26 cellular contexts compared by ENCODE assay signal in the genomic region with DNA sequence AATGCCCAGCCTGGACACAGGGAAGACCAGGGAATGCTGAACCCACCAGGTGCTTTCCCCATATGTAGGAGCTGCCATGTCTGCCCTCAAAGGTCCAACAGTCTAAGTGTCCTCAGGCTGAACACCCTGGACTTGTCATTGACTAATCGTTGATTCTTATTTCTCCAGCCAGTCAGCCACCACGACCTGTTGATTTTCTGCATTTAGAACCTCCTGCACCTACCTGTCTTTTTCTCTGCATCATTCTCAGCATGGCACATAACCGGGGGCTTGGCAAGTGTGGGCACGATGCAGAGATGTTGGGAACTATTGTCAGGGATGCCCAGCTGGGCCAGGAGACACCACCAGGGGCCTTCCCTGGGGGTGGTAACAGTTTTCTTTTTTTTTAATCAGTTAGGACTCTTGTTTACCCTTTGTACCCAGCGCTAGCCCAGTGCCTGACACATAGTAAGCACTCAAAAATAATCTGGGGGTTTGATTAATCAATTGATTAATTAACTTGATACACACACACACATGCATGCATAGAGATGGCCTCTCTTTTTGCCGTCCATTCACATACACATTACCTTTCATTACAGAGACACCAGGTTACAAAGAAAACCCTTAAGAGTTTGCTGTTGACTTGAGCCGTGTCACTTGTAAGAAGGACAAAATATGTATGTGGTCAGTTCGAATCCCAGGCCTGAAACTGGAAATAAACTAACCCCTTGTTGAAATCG. TPM values are rescaled to one million over a fixed set of nuclear protein-coding genes. Genes with fewer than 3 reads are reported as not detected.
DNase-seq lines count a peak whose midpoint lies in the region; ATAC-seq, FAIRE-seq and TF ChIP-seq lines count a peak whose summit lies in the region.
"Had no signal": no experiment of that assay in that cellular context is flagged by ENCODE, and none has a peak within 500 bp of the region (broad histone marks: within the 10 kb centered on the region; RNA-seq: fewer than 3 reads in every experiment).

No MANE protein-coding gene starts in this region.

- TF ChIP-seq EP300 in HepG2 (IDR thresholded peaks at IDR 0.05; ENCODE audit: low read depth in 2 of 2, low read length in 2 of 2) = no peak
- TF ChIP-seq EP300 in HepG2 (CRISPR knock-in tag; IDR thresholded peaks at IDR 0.05; ENCODE audit: borderline replicate concordance) = no peak

- TF ChIP-seq CTCF in cardiac muscle cell (IDR thresholded peaks at IDR 0.05; ENCODE audit: low read depth, low read length) (no peak), HepG2 (CRISPR knock-in tag; IDR thresholded peaks at IDR 0.05) (no peak), thyroid gland (IDR thresholded peaks at IDR 0.05) (no peak)

- CTCF ChIA-PET in HepG2 (lab: Yijun Ruan, JAX; ENCODE audit: low intra/inter-chr PET ratio, low total read pairs) = interaction anchor here (0.6 kb wide), 1 partner anchor 178 kb away, joined by 3 read pairs; no protein-coding TSS in a partner anchor

- TF ChIP-seq POLR2A in HepG2 (IDR thresholded peaks at IDR 0.05; ENCODE audit: insufficient read depth in 1 of 2, low read depth in 2 of 2, low read length in 2 of 2) = no peak
- TF ChIP-seq POLR2A in thyroid gland (IDR thresholded peaks at IDR 0.05) = no peak

- H3K79me2 ChIP-seq in HepG2 (ENCODE audit: insufficient read depth, low read length) = no peaks in the 10 kb centered on the region

- intact Hi-C loops in left cardiac atrium (cut with DNase I) = no loop called here
- intact Hi-C loops in HepG2 (cut with micrococcal nuclease; ENCODE audit: unreplicated experiment) = loop anchor here (2.0 kb wide), 1 partner anchor 20 kb away; no protein-coding TSS in a partner anchor
- intact Hi-C loops in thyroid gland (cut with DNase I) = no loop called here

- H3K27ac ChIP-seq in cardiac muscle cell = peak overlapping the region; percentile 77
- no peak overlapping the region for H3K27ac ChIP-seq in HepG2 (ENCODE audit: extremely low read length, insufficient read depth, low read length)
- H3K27ac ChIP-seq in thyroid gland = peak overlapping the region in 2 of 3 donors; percentile 45 to 58
- H3K27ac ChIP-seq: body of pancreas, skin epidermis, transverse colon had no signal

- peak overlapping the region; percentile 58 for H3K9ac ChIP-seq in adipocyte (ENCODE audit: low read length)
- H3K9ac ChIP-seq in HepG2 (ENCODE audit: insufficient read depth, low read depth, low read length) = no peak overlapping the region

- POLR2A ChIA-PET in HepG2 (lab: Yijun Ruan, JAX) = interaction anchor here (0.7 kb wide), 1 partner anchor 21 kb away, joined by 3 read pairs; no protein-coding TSS in a partner anchor

- no peak overlapping the region for H2AFZ ChIP-seq in HepG2 (ENCODE audit: low read length)

- H4K20me1 ChIP-seq in HepG2 (ENCODE audit: insufficient read depth, low read length) = no peaks in the 10 kb centered on the region

- H3K4me2 ChIP-seq in HepG2 (ENCODE audit: low read depth, low read length) = peak overlapping the region; percentile 54

- WGBS in HepG2 (ENCODE audit: low lambda C conversion rate) = 12% methylated on average over 9 of the region's 9 CpGs
- 69 to 72% methylated on average over 9 of the region's 9 CpGs for WGBS in thyroid gland, 2 donors

- H3K9me3 ChIP-seq in cardiac muscle cell (ENCODE audit: low read depth) (no peaks in the 10 kb centered on the region), adipocyte (ENCODE audit: control insufficient read depth, low read length) (no peaks in the 10 kb centered on the region), HepG2 (ENCODE audit: low read length) (no peaks in the 10 kb centered on the region), thyroid gland (no peaks in the 10 kb centered on the region)
- H3K9me3 ChIP-seq: body of pancreas, transverse colon had no signal

- H3K36me3 ChIP-seq in cardiac muscle cell = no peaks in the 10 kb centered on the region
- H3K36me3 ChIP-seq in adipocyte (ENCODE audit: control insufficient read depth, insufficient read depth, low read length, severe bottlenecking) = no peaks in the 10 kb centered on the region
- H3K36me3 ChIP-seq in HepG2 (replicated peaks in 1 of 2; ENCODE audit: control insufficient read depth in 1 of 2, insufficient read depth in 2 of 2, low read length in 2 of 2) = no peaks in the 10 kb centered on the region
- H3K36me3 ChIP-seq in thyroid gland = no peaks in the 10 kb centered on the region
- H3K36me3 ChIP-seq: transverse colon had no signal

- no peak for ATAC-seq in left cardiac atrium
- peak; percentile 32 for ATAC-seq in HepG2
- ATAC-seq: activated CD4-positive, alpha-beta T cell treated with anti-CD3 and anti-CD28 coated beads for 36 hours; activated CD8-positive, alpha-beta T cell treated with anti-CD3 and anti-CD28 coated beads, Interleukin-2, amount 10 ng/mL, durations not matched to agents 7 days and 5 days; GM12878; stimulated activated naive CD8-positive, alpha-beta T cell treated with anti-CD3 and anti-CD28 coated beads, Interleukin-15, amount 100 ng/mL, for 72 hours had no signal

- in situ Hi-C loops in HepG2 (cut with HindIII; ENCODE audit: extremely low pct_ligation_motif_present, low pct_unique_long_range_greater_than_20kb) = no loop called here

- no peak overlapping the region for H3K4me3 ChIP-seq in cardiac muscle cell
- H3K4me3 ChIP-seq in adipocyte (ENCODE audit: low read length) = no peak overlapping the region
- H3K4me3 ChIP-seq in HepG2 (replicated peaks in 1 of 3; ENCODE audit: insufficient read depth in 1 of 3, low read depth in 2 of 3, low read length in 3 of 3) = 0 out of 6 replicates have a peak overlapping the region, but pooled peaks of 1 of the 3 experiments have one; percentile 11
- H3K4me3 ChIP-seq in thyroid gland (replicated peaks in 1 of 3) = no peak overlapping the region
- H3K4me3 ChIP-seq: body of pancreas, GM12878, skin epidermis, transverse colon had no signal

- FAIRE-seq in HepG2 (lab: Jason Lieb, UNC) = no peak
- FAIRE-seq: A204.1, GM12878 had no signal

- DNase-seq in cardiac muscle cell (ENCODE audit: low read depth in 1 of 2, low spot score in 1 of 2) (no peak), left cardiac atrium (no peak), adipocyte (ENCODE audit: low read depth) (no peak), HepG2 (ENCODE audit: low spot score) (no peak), thyroid gland (no peak), NCI-H510A (lab: John Stamatoyannopoulos, UW) (no peak), anterior cingulate cortex (lab: John Stamatoyannopoulos, UW) (no peak), NCI-H446 (lab: John Stamatoyannopoulos, UW) (no peak)
- DNase-seq: activated CD4-positive, alpha-beta T cell treated with anti-CD3 and anti-CD28 coated beads for 36 hours; activated CD8-positive, alpha-beta T cell treated with anti-CD3 and anti-CD28 coated beads, Interleukin-2, amount 10 ng/mL, durations not matched to agents 7 days and 5 days; activated naive CD8-positive, alpha-beta T cell treated with anti-CD3 and anti-CD28 coated beads for 36 hours; CD4-positive, alpha-beta memory T cell; effector CD4-positive, alpha-beta T cell; GOT3; MM.1S; naive B cell; NCI-H1417; NCI-H2081; NCI-H2227 treated with DMSO at 0.1 percent for 48 hours; NCI-H748 treated with DMSO at 0.1 percent for 48 hours; stimulated activated naive CD8-positive, alpha-beta T cell treated with anti-CD3 and anti-CD28 coated beads, Interleukin-15, amount 100 ng/mL, for 72 hours; transverse colon had no signal

- peaks cover 57% of the 10 kb centered on the region for H3K4me1 ChIP-seq in cardiac muscle cell (ENCODE audit: low read depth)
- H3K4me1 ChIP-seq in adipocyte (ENCODE audit: control insufficient read depth, insufficient read depth, low read length) = peaks cover 59% of the 10 kb centered on the region
- H3K4me1 ChIP-seq in HepG2 (ENCODE audit: insufficient read depth, low read length) = peaks cover 32% of the 10 kb centered on the region
- peaks cover 31 to 59% of the 10 kb centered on the region in 2 donors for H3K4me1 ChIP-seq in thyroid gland

- BruUV-seq in HepG2 (replicated peaks; lab: Mats Ljungman, UMichigan) = no TSS peak

- H3K27me3 ChIP-seq in cardiac muscle cell (no peaks in the 10 kb centered on the region), adipocyte (replicated peaks; ENCODE audit: control insufficient read depth, insufficient read depth, low read length) (no peaks in the 10 kb centered on the region), HepG2 (ENCODE audit: control insufficient read depth in 1 of 2, insufficient read depth in 2 of 2, low read length in 2 of 2) (peaks cover 2 to 7% of the 10 kb centered on the region in 2 experiments; a peak in 3 of 5 replicates), thyroid gland (no peaks in the 10 kb centered on the region)
- H3K27me3 ChIP-seq: body of pancreas, transverse colon had no signal

- no peak for TF ChIP-seq RAD21 in HepG2 (CRISPR knock-in tag; IDR thresholded peaks at IDR 0.05)

RNA-seq across cellular contexts. Expression of a gene that starts 29.0 kb away (rescaled TPM):
- total RNA-seq in cardiac muscle cell = 74.9 and 78.7 TPM in 2 replicates
- polyA plus RNA-seq in cardiac muscle cell = 78.2 and 81.8 TPM in 2 replicates
- total RNA-seq in left cardiac atrium = under 1 TPM; 0.13 to 0.44 TPM
- total RNA-seq in HepG2 (2016; rRNA removed; fragmentation: Illumina TruSeq; extraction: Trizol) = not detected in 2 replicates
- total RNA-seq in HepG2 (2016; cell fraction: cytosol; rRNA removed; fragmentation: Illumina TruSeq; extraction: Trizol; ENCODE audit: low read depth) = not detected in 2 replicates
- not detected in 2 replicates for total RNA-seq in HepG2 (2016; cell fraction: insoluble cytoplasmic fraction; rRNA removed; fragmentation: Illumina TruSeq; extraction: Trizol)
- not detected in 2 replicates for total RNA-seq in HepG2 (2016; cell fraction: membrane; rRNA removed; fragmentation: Illumina TruSeq; extraction: Trizol)
- total RNA-seq in HepG2 (2016; cell fraction: nucleus; rRNA removed; fragmentation: Illumina TruSeq; extraction: Trizol) = not detected in 2 replicates
- not detected in 2 replicates for polyA plus RNA-seq in HepG2 (2011; rRNA removed)
- not detected in 2 replicates for polyA plus RNA-seq in HepG2 (2011; cell fraction: cytosol; rRNA removed)
- polyA plus RNA-seq in HepG2 (2011; cell fraction: nucleus; rRNA removed) = not detected in 2 replicates
- 0.05 and 0.09 TPM in 2 replicates for polyA plus RNA-seq in HepG2 (2012)
- polyA plus RNA-seq in HepG2 (2016; cell fraction: cytosol; fragmentation: Illumina TruSeq; extraction: Trizol; ENCODE audit: low read depth) = not detected in 2 replicates
- not detected in 2 replicates for polyA plus RNA-seq in HepG2 (2016; cell fraction: insoluble cytoplasmic fraction; fragmentation: Illumina TruSeq; extraction: Trizol; ENCODE audit: low read depth)
- polyA plus RNA-seq in HepG2 (2016; cell fraction: membrane; fragmentation: Illumina TruSeq; extraction: Trizol; ENCODE audit: low read depth) = not detected in 2 replicates
- polyA plus RNA-seq in HepG2 (2016; cell fraction: nucleus; fragmentation: Illumina TruSeq; extraction: Trizol; ENCODE audit: insufficient read depth, low read depth) = not detected in 2 replicates
- polyA minus RNA-seq in HepG2 (2011; rRNA and poly(A)+ RNA removed; ENCODE audit: low replicate concordance) = not detected in 2 replicates
- not detected in 2 replicates for polyA minus RNA-seq in HepG2 (2011; cell fraction: cytosol; rRNA and poly(A)+ RNA removed)
- polyA minus RNA-seq in HepG2 (2011; cell fraction: nucleus; rRNA and poly(A)+ RNA removed) = not detected in 2 replicates
- 100 to 1,000 TPM in 1 of 4 donors, 10 to 100 TPM in 3; 45.5 to 119 (median 66.3) TPM for total RNA-seq in thyroid gland
- total RNA-seq: activated CD4-positive, alpha-beta T cell treated with anti-CD3 and anti-CD28 coated beads for 36 hours; activated naive CD8-positive, alpha-beta T cell treated with anti-CD3 and anti-CD28 coated beads for 36 hours; CD4-positive, alpha-beta memory T cell had no signal

RNA-seq across cellular contexts. Expression of a gene that starts 43.6 kb away (rescaled TPM):
- total RNA-seq in cardiac muscle cell (0.27 TPM in 1 of 2 replicates, not detected in the other), left cardiac atrium (not detected), HepG2 (2016; rRNA removed; fragmentation: Illumina TruSeq; extraction: Trizol) (not detected in 2 replicates), thyroid gland (1 to 10 TPM in 2 of 4 donors, not detected in 2; 1.0 to 2.8 TPM)
- polyA plus RNA-seq in cardiac muscle cell (0.54 TPM in 1 of 2 replicates, not detected in the other), HepG2 (2011; rRNA removed) (0.04 TPM in 1 of 2 replicates, not detected in the other)
- not detected in 2 replicates for total RNA-seq in HepG2 (2016; cell fraction: cytosol; rRNA removed; fragmentation: Illumina TruSeq; extraction: Trizol; ENCODE audit: low read depth)
- total RNA-seq in HepG2 (2016; cell fraction: insoluble cytoplasmic fraction; rRNA removed; fragmentation: Illumina TruSeq; extraction: Trizol) = not detected in 2 replicates
- not detected in 2 replicates for total RNA-seq in HepG2 (2016; cell fraction: membrane; rRNA removed; fragmentation: Illumina TruSeq; extraction: Trizol)
- total RNA-seq in HepG2 (2016; cell fraction: nucleus; rRNA removed; fragmentation: Illumina TruSeq; extraction: Trizol) = not detected in 2 replicates
- not detected in 2 replicates for polyA plus RNA-seq in HepG2 (2011; cell fraction: cytosol; rRNA removed)
- polyA plus RNA-seq in HepG2 (2011; cell fraction: nucleus; rRNA removed) = not detected in 2 replicates
- not detected in 2 replicates for polyA plus RNA-seq in HepG2 (2012)
- not detected in 2 replicates for polyA plus RNA-seq in HepG2 (2016; cell fraction: cytosol; fragmentation: Illumina TruSeq; extraction: Trizol; ENCODE audit: low read depth)
- not detected in 2 replicates for polyA plus RNA-seq in HepG2 (2016; cell fraction: insoluble cytoplasmic fraction; fragmentation: Illumina TruSeq; extraction: Trizol; ENCODE audit: low read depth)
- polyA plus RNA-seq in HepG2 (2016; cell fraction: membrane; fragmentation: Illumina TruSeq; extraction: Trizol; ENCODE audit: low read depth) = not detected in 2 replicates
- not detected in 2 replicates for polyA plus RNA-seq in HepG2 (2016; cell fraction: nucleus; fragmentation: Illumina TruSeq; extraction: Trizol; ENCODE audit: insufficient read depth, low read depth)
- not detected in 2 replicates for polyA minus RNA-seq in HepG2 (2011; rRNA and poly(A)+ RNA removed; ENCODE audit: low replicate concordance)
- not detected in 2 replicates for polyA minus RNA-seq in HepG2 (2011; cell fraction: cytosol; rRNA and poly(A)+ RNA removed)
- polyA minus RNA-seq in HepG2 (2011; cell fraction: nucleus; rRNA and poly(A)+ RNA removed) = not detected in 2 replicates
- total RNA-seq: activated CD4-positive, alpha-beta T cell treated with anti-CD3 and anti-CD28 coated beads for 36 hours; activated CD8-positive, alpha-beta T cell treated with anti-CD3 and anti-CD28 coated beads, Interleukin-2, amount 10 ng/mL, durations not matched to agents 7 days and 5 days; activated naive CD8-positive, alpha-beta T cell treated with anti-CD3 and anti-CD28 coated beads for 36 hours; body of pancreas; CD4-positive, alpha-beta memory T cell; GM12878 had no signal
- polyA plus RNA-seq: CD4-positive, alpha-beta memory T cell; GM12878 had no signal

Comparison
In these comparisons a context has a peak if more than half of its experiments do, and no peak if none do; other contexts are left out.
1. RNA of a gene that starts 29.0 kb away (total RNA-seq): 45.5 to 119 TPM in thyroid gland and 74.9 to 78.7 TPM in cardiac muscle cell; 0.13 to 0.44 TPM in left cardiac atrium and not detected in HepG2; every median in the first group is over 10 times any median in the second.